ENCODE assay signal across 9 cellular contexts in genomic region chr2:230908595-230909191, GRCh38. TPM values are rescaled to one million over a fixed set of nuclear protein-coding genes. Genes with fewer than 3 reads are reported as not detected.
DNase-seq lines count a peak whose midpoint lies in the region; ATAC-seq and TF ChIP-seq lines count a peak whose summit lies in the region.
"Had no signal": no experiment of that assay in that cellular context is flagged by ENCODE, and none has a peak within 500 bp of the region (broad histone marks: within the 10 kb centered on the region; RNA-seq: fewer than 3 reads in every experiment).

No MANE protein-coding gene starts in this region.

- H3K27ac Mint-ChIP-seq in activated CD8-positive, alpha-beta memory T cell treated with anti-CD3 and anti-CD28 coated beads, Interleukin-2, amount 10 ng/mL, durations not matched to agents 7 days and 5 days, result peak overlapping the region; percentile 65
- H3K27ac Mint-ChIP-seq in stimulated activated memory B cell treated with anti-CD40 and anti-IgM and Interleukin-4, amounts not matched to agents 10 μg/mL and 1 μg/mL and 100 μg/mL, for 72 hours, result peak overlapping the region; percentile 58
- no peak overlapping the region for H3K27ac Mint-ChIP-seq in CD14-positive monocyte
- no peak overlapping the region for H3K27ac Mint-ChIP-seq in effector memory CD8-positive, alpha-beta T cell

- peaks cover 35% of the 10 kb centered on the region for H3K36me3 Mint-ChIP-seq in activated CD8-positive, alpha-beta memory T cell treated with anti-CD3 and anti-CD28 coated beads, Interleukin-2, amount 10 ng/mL, durations not matched to agents 7 days and 5 days
- peaks cover 38% of the 10 kb centered on the region for H3K36me3 Mint-ChIP-seq in stimulated activated memory B cell treated with anti-CD40 and anti-IgM and Interleukin-4, amounts not matched to agents 10 μg/mL and 1 μg/mL and 100 μg/mL, for 72 hours
- no peaks in the 10 kb centered on the region for H3K36me3 Mint-ChIP-seq in CD14-positive monocyte
- H3K36me3 Mint-ChIP-seq in effector memory CD8-positive, alpha-beta T cell (ENCODE audit: insufficient read depth), result peaks cover 3% of the 10 kb centered on the region

- H3K4me3 Mint-ChIP-seq in activated CD8-positive, alpha-beta memory T cell treated with anti-CD3 and anti-CD28 coated beads, Interleukin-2, amount 10 ng/mL, durations not matched to agents 7 days and 5 days, result peak overlapping the region; percentile 22
- peak overlapping the region; percentile 6 for H3K4me3 Mint-ChIP-seq in stimulated activated memory B cell treated with anti-CD40 and anti-IgM and Interleukin-4, amounts not matched to agents 10 μg/mL and 1 μg/mL and 100 μg/mL, for 72 hours
- H3K4me3 Mint-ChIP-seq in CD14-positive monocyte, result peak overlapping the region in 1 of 2 donors; percentile 1
- H3K4me3 Mint-ChIP-seq in effector memory CD8-positive, alpha-beta T cell, result no peak overlapping the region

- CTCF ChIA-PET in activated CD8-positive, alpha-beta memory T cell treated with anti-CD3 and anti-CD28 coated beads, Interleukin-2, amount 10 ng/mL, durations not matched to agents 7 days and 5 days (lab: Charles Lee), result interaction anchor here (0.7 to 22.6 kb wide), 3 partner anchors 77 to 145 kb away, joined by 3 to 309 read pairs (median 3); no protein-coding TSS in a partner anchor

- H3K4me1 ChIP-seq in gastroesophageal sphincter (peaks cover 0 to 9% (median 0%) of the 10 kb centered on the region in 3 donors), prostate gland (replicated peaks) (no peaks in the 10 kb centered on the region)

- DNase-seq in DMS79 treated with DMSO at 0.1 percent for 48 hours (lab: John Stamatoyannopoulos, UW), result peak; percentile 81
- DNase-seq in MV-4-11 (lab: John Stamatoyannopoulos, UW), result peak; percentile 79
- peak; percentile 64 for DNase-seq in activated CD8-positive, alpha-beta memory T cell treated with anti-CD3 and anti-CD28 coated beads, Interleukin-2, amount 10 ng/mL, durations not matched to agents 7 days and 5 days
- DNase-seq in prostate gland (ENCODE audit: low spot score), result no peak
- DNase-seq in CD14-positive monocyte (ENCODE audit: low spot score), result no peak
- DNase-seq in effector memory CD8-positive, alpha-beta T cell, result no peak

- intact Hi-C loops in prostate gland (cut with DNase I) (no loop called here), CD14-positive monocyte (cut with micrococcal nuclease) (no loop called here)

- H3K27me3 Mint-ChIP-seq in activated CD8-positive, alpha-beta memory T cell treated with anti-CD3 and anti-CD28 coated beads, Interleukin-2, amount 10 ng/mL, durations not matched to agents 7 days and 5 days, result peaks cover 8% of the 10 kb centered on the region
- H3K27me3 Mint-ChIP-seq in stimulated activated memory B cell treated with anti-CD40 and anti-IgM and Interleukin-4, amounts not matched to agents 10 μg/mL and 1 μg/mL and 100 μg/mL, for 72 hours, result no peaks in the 10 kb centered on the region
- H3K27me3 Mint-ChIP-seq in CD14-positive monocyte (ENCODE audit: low read depth in 3 of 3), result peaks cover 1 to 8% (median 3%) of the 10 kb centered on the region in 3 donors
- peaks cover 24 to 57% of the 10 kb centered on the region in 2 donors for H3K27me3 Mint-ChIP-seq in effector memory CD8-positive, alpha-beta T cell

- H3K4me3 ChIP-seq in gastroesophageal sphincter, result no peak overlapping the region
- no peak overlapping the region for H3K4me3 ChIP-seq in prostate gland

- peaks cover 74% of the 10 kb centered on the region for H3K4me1 Mint-ChIP-seq in activated CD8-positive, alpha-beta memory T cell treated with anti-CD3 and anti-CD28 coated beads, Interleukin-2, amount 10 ng/mL, durations not matched to agents 7 days and 5 days
- peaks cover 52% of the 10 kb centered on the region for H3K4me1 Mint-ChIP-seq in stimulated activated memory B cell treated with anti-CD40 and anti-IgM and Interleukin-4, amounts not matched to agents 10 μg/mL and 1 μg/mL and 100 μg/mL, for 72 hours
- peaks cover 23% of the 10 kb centered on the region for H3K4me1 Mint-ChIP-seq in CD14-positive monocyte
- H3K4me1 Mint-ChIP-seq in effector memory CD8-positive, alpha-beta T cell (ENCODE audit: low read depth in 2 of 2), result peaks cover 13 to 16% of the 10 kb centered on the region in 2 donors

- no peaks in the 10 kb centered on the region for H3K9me3 ChIP-seq in gastroesophageal sphincter
- no peaks in the 10 kb centered on the region for H3K9me3 ChIP-seq in prostate gland

- no peaks in the 10 kb centered on the region for H3K9me3 Mint-ChIP-seq in activated CD8-positive, alpha-beta memory T cell treated with anti-CD3 and anti-CD28 coated beads, Interleukin-2, amount 10 ng/mL, durations not matched to agents 7 days and 5 days (ENCODE audit: low read depth)
- H3K9me3 Mint-ChIP-seq in stimulated activated memory B cell treated with anti-CD40 and anti-IgM and Interleukin-4, amounts not matched to agents 10 μg/mL and 1 μg/mL and 100 μg/mL, for 72 hours, result no peaks in the 10 kb centered on the region
- no peaks in the 10 kb centered on the region for H3K9me3 Mint-ChIP-seq in CD14-positive monocyte
- no peaks in the 10 kb centered on the region for H3K9me3 Mint-ChIP-seq in effector memory CD8-positive, alpha-beta T cell

- ATAC-seq in activated CD8-positive, alpha-beta memory T cell treated with anti-CD3 and anti-CD28 coated beads, Interleukin-2, amount 10 ng/mL, durations not matched to agents 7 days and 5 days, result peak; percentile 48
- ATAC-seq in gastroesophageal sphincter, result peak; percentile 71
- ATAC-seq in stimulated activated memory B cell treated with anti-CD40 and anti-IgM and Interleukin-4, amounts not matched to agents 10 μg/mL and 1 μg/mL and 100 μg/mL, for 72 hours, result peak; percentile 9
- no peak for ATAC-seq in effector memory CD8-positive, alpha-beta T cell (replicated peaks)

- TF ChIP-seq POLR2A in gastroesophageal sphincter (IDR thresholded peaks at IDR 0.05) (no peak), prostate gland (IDR thresholded peaks at IDR 0.05) (no peak)

- H3K27me3 ChIP-seq in gastroesophageal sphincter, result peaks cover 4% of the 10 kb centered on the region
- no peaks in the 10 kb centered on the region for H3K27me3 ChIP-seq in prostate gland (replicated peaks; ENCODE audit: insufficient read depth)

- H3K27ac ChIP-seq in gastroesophageal sphincter (peak overlapping the region in 2 of 4 donors; percentile 33 to 46), prostate gland (no peak overlapping the region)
- H3K27ac ChIP-seq: KMS-11 had no signal

- 46 to 72% methylated on average over 7 of the region's 10 CpGs for WGBS in gastroesophageal sphincter (ENCODE audit: low coverage in 1 of 2), 2 donors
- WGBS in prostate gland, result 69% methylated on average over 10 of the region's 10 CpGs

- H3K36me3 ChIP-seq in gastroesophageal sphincter, result no peaks in the 10 kb centered on the region
- H3K36me3 ChIP-seq in prostate gland, result no peaks in the 10 kb centered on the region

- TF ChIP-seq CTCF in gastroesophageal sphincter (IDR thresholded peaks at IDR 0.05), result no peak
- TF ChIP-seq CTCF in prostate gland (IDR thresholded peaks at IDR 0.05), result no peak
- no peak for TF ChIP-seq CTCF in CD14-positive monocyte (IDR thresholded peaks at IDR 0.05)

- TF ChIP-seq EP300 in gastroesophageal sphincter (IDR thresholded peaks at IDR 0.05), result no peak

RNA-seq across cellular contexts. Expression of gene GPR55, which starts 16.3 kb away (rescaled TPM):
- 10 to 100 TPM; 42.1 to 58.8 TPM for total RNA-seq in activated CD8-positive, alpha-beta memory T cell treated with anti-CD3 and anti-CD28 coated beads, Interleukin-2, amount 10 ng/mL, durations not matched to agents 7 days and 5 days
- total RNA-seq in gastroesophageal sphincter (under 1 TPM in 2 of 4 donors, not detected in 2; 0.08 to 0.12 TPM), prostate gland (1 to 10 TPM in 1 of 2 donors, under 1 TPM in 1; 0.77 to 3.0 TPM)
- under 1 TPM in 1 of 2 donors, not detected in 1; 0.11 TPM for polyA plus RNA-seq in CD14-positive monocyte

RNA-seq across cellular contexts. Expression of gene ITM2C, which starts 44.0 kb away (rescaled TPM):
- 100 to 1,000 TPM in 1 of 2 experiments, 10 to 100 TPM in 1; 65.1 to 115 TPM for total RNA-seq in activated CD8-positive, alpha-beta memory T cell treated with anti-CD3 and anti-CD28 coated beads, Interleukin-2, amount 10 ng/mL, durations not matched to agents 7 days and 5 days
- total RNA-seq in gastroesophageal sphincter, result 100 to 1,000 TPM in 1 of 4 donors, 10 to 100 TPM in 3; 70.2 to 141 (median 84.0) TPM
- total RNA-seq in prostate gland, result 100 to 1,000 TPM; 104 to 137 TPM
- 1 to 10 TPM; 2.9 to 3.2 TPM for polyA plus RNA-seq in CD14-positive monocyte

Comparison
In these comparisons a context has a peak if more than half of its experiments do, and no peak if none do; other contexts are left out.
1. DNase-seq: peak in DMS79 treated with DMSO at 0.1 percent for 48 hours (single experiment), MV-4-11 (single experiment) and activated CD8-positive, alpha-beta memory T cell treated with anti-CD3 and anti-CD28 coated beads, Interleukin-2, amount 10 ng/mL, durations not matched to agents 7 days and 5 days (single experiment); none in prostate gland (single experiment), CD14-positive monocyte (single experiment) and effector memory CD8-positive, alpha-beta T cell (0 of 3).
2. H3K27ac Mint-ChIP-seq: peak in activated CD8-positive, alpha-beta memory T cell treated with anti-CD3 and anti-CD28 coated beads, Interleukin-2, amount 10 ng/mL, durations not matched to agents 7 days and 5 days (single experiment) and stimulated activated memory B cell treated with anti-CD40 and anti-IgM and Interleukin-4, amounts not matched to agents 10 μg/mL and 1 μg/mL and 100 μg/mL, for 72 hours (single experiment); none in CD14-positive monocyte (0 of 7) and effector memory CD8-positive, alpha-beta T cell (0 of 2).
3. H3K4me3 Mint-ChIP-seq: peak in activated CD8-positive, alpha-beta memory T cell treated with anti-CD3 and anti-CD28 coated beads, Interleukin-2, amount 10 ng/mL, durations not matched to agents 7 days and 5 days (single experiment) and stimulated activated memory B cell treated with anti-CD40 and anti-IgM and Interleukin-4, amounts not matched to agents 10 μg/mL and 1 μg/mL and 100 μg/mL, for 72 hours (single experiment); none in effector memory CD8-positive, alpha-beta T cell (0 of 2).
4. RNA of gene GPR55, which starts 16.3 kb away (total RNA-seq): 42.1 to 58.8 TPM in activated CD8-positive, alpha-beta memory T cell treated with anti-CD3 and anti-CD28 coated beads, Interleukin-2, amount 10 ng/mL, durations not matched to agents 7 days and 5 days; 0.77 to 3.0 TPM in prostate gland and 0.08 to 0.12 TPM in gastroesophageal sphincter; every median in the first group is over 10 times any median in the second.